ENCODE assay signal across 18 cellular contexts in genomic region chr22:28435960-28436359, GRCh38.
DNase-seq lines count a peak whose midpoint lies in the region; ATAC-seq, FAIRE-seq and TF ChIP-seq lines count a peak whose summit lies in the region.
"Had no signal": no experiment of that assay in that cellular context is flagged by ENCODE, and none has a peak within 500 bp of the region (broad histone marks: within the 10 kb centered on the region; RNA-seq: fewer than 3 reads in every experiment).

No MANE protein-coding gene starts in this region.

- DNase-seq in HepG2 (ENCODE audit: low spot score) (no peak), right lobe of liver (no peak), astrocyte (ENCODE audit: low read depth) (peak; percentile 25), keratinocyte (ENCODE audit: low read depth, low spot score) (peak; percentile 23), DMS79 (lab: John Stamatoyannopoulos, UW) (no peak), NCI-H2081 treated with DMSO at 0.1 percent for 48 hours (lab: John Stamatoyannopoulos, UW) (no peak), GM12892 (ENCODE audit: insufficient read length) (no peak)
- DNase-seq: BE2C; CD4-positive, alpha-beta T cell; DMS53; H9; NCI-H1694 treated with DMSO at 0.1 percent for 48 hours; NCI-H2107; NCI-H2227 treated with DMSO at 0.1 percent for 48 hours; NCI-H510A treated with DMSO at 0.1 percent for 48 hours; NCI-H774; SIG-M5 had no signal

- intact Hi-C loops in HepG2 (cut with micrococcal nuclease; ENCODE audit: unreplicated experiment): no loop called here
- intact Hi-C loops in right lobe of liver (cut with DNase I): no loop called here

- H3K4me3 Mint-ChIP-seq in astrocyte (ENCODE audit: unreplicated experiment): no peak overlapping the region
- H3K4me3 Mint-ChIP-seq: CD4-positive, alpha-beta T cell; H9 had no signal

- WGBS in HepG2 (ENCODE audit: low lambda C conversion rate): 99% methylated on average over 3 of the region's 3 CpGs
- 56% methylated on average over 3 of the region's 3 CpGs for WGBS in right lobe of liver (ENCODE audit: insufficient coverage, low coverage, low lambda C conversion rate, missing lambda C conversion rate)

- H3K4me2 ChIP-seq in HepG2 (ENCODE audit: low read depth, low read length): no peak overlapping the region
- no peak overlapping the region for H3K4me2 ChIP-seq in astrocyte (ENCODE audit: low read length)
- H3K4me2 ChIP-seq in keratinocyte (ENCODE audit: control insufficient read depth, extremely low read depth, insufficient read depth, low read depth, low read length): peak overlapping the region; percentile 22

- H3K27me3 ChIP-seq in HepG2 (ENCODE audit: control insufficient read depth in 1 of 2, insufficient read depth in 2 of 2, low read length in 2 of 2): no peaks in the 10 kb centered on the region; a peak in 1 of 5 replicates
- no peaks in the 10 kb centered on the region for H3K27me3 ChIP-seq in right lobe of liver
- no peaks in the 10 kb centered on the region for H3K27me3 ChIP-seq in astrocyte (ENCODE audit: insufficient read depth, low read length)
- no peaks in the 10 kb centered on the region for H3K27me3 ChIP-seq in keratinocyte (ENCODE audit: control insufficient read depth, extremely low read depth, insufficient read depth, low read length)
- H3K27me3 ChIP-seq: BE2C had no signal

- BruUV-seq in HepG2 (replicated peaks; lab: Mats Ljungman, UMichigan): no TSS peak

- CTCF ChIA-PET in HepG2 (lab: Yijun Ruan, JAX; ENCODE audit: low intra/inter-chr PET ratio, low total read pairs): no interaction called here

- no peak for ATAC-seq in HepG2
- ATAC-seq in right lobe of liver: no peak
- ATAC-seq in GM21390 (IDR thresholded peaks at IDR 0.05; ENCODE audit: unreplicated experiment): no peak

- H3K9ac ChIP-seq in HepG2 (ENCODE audit: insufficient read depth, low read depth, low read length) (no peak overlapping the region), astrocyte (ENCODE audit: low read length) (no peak overlapping the region), keratinocyte (ENCODE audit: control insufficient read depth, extremely low read depth, insufficient read depth, low read length) (no peak overlapping the region)

- no peak for FAIRE-seq in HepG2 (lab: Jason Lieb, UNC)
- FAIRE-seq in astrocyte (lab: Jason Lieb, UNC): no peak
- FAIRE-seq in keratinocyte (lab: Jason Lieb, UNC): peak; percentile 74
- FAIRE-seq in GM12892 (lab: Jason Lieb, UNC): no peak

- no peak for TF ChIP-seq CTCF in HepG2 (CRISPR knock-in tag; IDR thresholded peaks at IDR 0.05)
- TF ChIP-seq CTCF in right lobe of liver (IDR thresholded peaks at IDR 0.05): no peak
- TF ChIP-seq CTCF in astrocyte (IDR thresholded peaks at IDR 0.05; ENCODE audit: insufficient read depth, low read depth, low read length): no peak
- no peak for TF ChIP-seq CTCF in keratinocyte (optimal IDR thresholded peaks at IDR 0.05 in 1 of 3, IDR thresholded peaks at IDR 0.05 in 1 of 3, conservative IDR thresholded peaks at IDR 0.05 in 1 of 3; ENCODE audit: extremely low read depth in 1 of 3, insufficient read depth in 2 of 3, low read length in 3 of 3)

- H3K27ac ChIP-seq in HepG2 (ENCODE audit: extremely low read length, insufficient read depth, low read length): no peak overlapping the region
- no peak overlapping the region for H3K27ac ChIP-seq in right lobe of liver
- H3K27ac ChIP-seq in astrocyte (ENCODE audit: low read depth, low read length): no peak overlapping the region
- no peak overlapping the region for H3K27ac ChIP-seq in keratinocyte (ENCODE audit: control insufficient read depth, insufficient read depth, low read length)

- TF ChIP-seq POLR2A in HepG2 (IDR thresholded peaks at IDR 0.05; ENCODE audit: insufficient read depth in 1 of 2, low read depth in 2 of 2, low read length in 2 of 2) (no peak), right lobe of liver (IDR thresholded peaks at IDR 0.05) (no peak), GM12892 (IDR thresholded peaks at IDR 0.05; ENCODE audit: low read depth, low read length) (no peak)

- dilution Hi-C loops in keratinocyte (cut with MboI; ENCODE audit: extremely low pct_ligation_motif_present, low sequenced_read_pairs): no loop called here

- H2AFZ ChIP-seq in HepG2 (ENCODE audit: low read length) (no peak overlapping the region), astrocyte (ENCODE audit: low read depth, low read length) (no peak overlapping the region), keratinocyte (ENCODE audit: control insufficient read depth, low read length) (no peak overlapping the region)

- H3K4me1 ChIP-seq in HepG2 (ENCODE audit: insufficient read depth, low read length) (peaks cover 4% of the 10 kb centered on the region), right lobe of liver (peaks cover 0 to 12% (median 5%) of the 10 kb centered on the region in 4 donors), astrocyte (ENCODE audit: insufficient read depth, low read length) (no peaks in the 10 kb centered on the region), keratinocyte (ENCODE audit: control insufficient read depth, extremely low read depth, insufficient read depth, low read length) (peaks cover 18% of the 10 kb centered on the region)

- H3K9me3 Mint-ChIP-seq in astrocyte (ENCODE audit: unreplicated experiment): no peaks in the 10 kb centered on the region
- H3K9me3 Mint-ChIP-seq: CD4-positive, alpha-beta T cell; H9 had no signal

- H3K4me3 ChIP-seq in HepG2 (replicated peaks in 1 of 3; ENCODE audit: insufficient read depth in 1 of 3, low read depth in 2 of 3, low read length in 3 of 3) (no peak overlapping the region), right lobe of liver (no peak overlapping the region), astrocyte (ENCODE audit: insufficient read depth, low read depth, low read length) (no peak overlapping the region), keratinocyte (ENCODE audit: control insufficient read depth in 2 of 3, extremely low read depth in 1 of 3, insufficient read depth in 2 of 3, low read depth in 1 of 3, low read length in 3 of 3) (no peak overlapping the region)

- H3K36me3 Mint-ChIP-seq in astrocyte (ENCODE audit: low read depth, unreplicated experiment): no peaks in the 10 kb centered on the region

- H4K20me1 ChIP-seq in HepG2 (ENCODE audit: insufficient read depth, low read length) (peaks cover 5% of the 10 kb centered on the region; the same call in 1 of the 2 replicates), astrocyte (ENCODE audit: insufficient read depth, low read length) (no peaks in the 10 kb centered on the region), keratinocyte (ENCODE audit: control insufficient read depth, extremely low read depth, insufficient read depth, low read length) (no peaks in the 10 kb centered on the region)

- no peak for TF ChIP-seq RAD21 in HepG2 (CRISPR knock-in tag; IDR thresholded peaks at IDR 0.05)

- POLR2A ChIA-PET in HepG2 (lab: Yijun Ruan, JAX): no interaction called here

- no peaks in the 10 kb centered on the region for H3K9me1 ChIP-seq in keratinocyte (ENCODE audit: control insufficient read depth, extremely low read depth, insufficient read depth, low read length)

- no peak overlapping the region for H3K27ac Mint-ChIP-seq in astrocyte (ENCODE audit: unreplicated experiment)
- H3K27ac Mint-ChIP-seq: CD4-positive, alpha-beta T cell; H9 had no signal

- TF ChIP-seq EP300 in HepG2 (IDR thresholded peaks at IDR 0.05; ENCODE audit: low read depth in 2 of 2, low read length in 2 of 2): no peak
- TF ChIP-seq EP300 in HepG2 (CRISPR knock-in tag; IDR thresholded peaks at IDR 0.05; ENCODE audit: borderline replicate concordance): no peak

- H3K36me3 ChIP-seq in HepG2 (replicated peaks in 1 of 2; ENCODE audit: control insufficient read depth in 1 of 2, insufficient read depth in 2 of 2, low read length in 2 of 2) (no peaks in the 10 kb centered on the region), right lobe of liver (no peaks in the 10 kb centered on the region), astrocyte (ENCODE audit: insufficient read depth, low read length) (no peaks in the 10 kb centered on the region), keratinocyte (ENCODE audit: control insufficient read depth in 2 of 2, extremely low read depth in 1 of 2, insufficient read depth in 2 of 2, low read length in 2 of 2) (no peaks in the 10 kb centered on the region)
- H3K36me3 ChIP-seq: BE2C had no signal

- peaks cover 3% of the 10 kb centered on the region for H3K79me2 ChIP-seq in HepG2 (ENCODE audit: insufficient read depth, low read length)
- H3K79me2 ChIP-seq in astrocyte (ENCODE audit: insufficient read depth, low read length): no peaks in the 10 kb centered on the region
- H3K79me2 ChIP-seq in keratinocyte (ENCODE audit: control insufficient read depth, insufficient read depth, low read length): no peaks in the 10 kb centered on the region

- H3K27me3 Mint-ChIP-seq in astrocyte (ENCODE audit: low read depth, unreplicated experiment): no peaks in the 10 kb centered on the region
- H3K27me3 Mint-ChIP-seq: CD4-positive, alpha-beta T cell had no signal

- H3K4me1 Mint-ChIP-seq in astrocyte (ENCODE audit: low read depth, unreplicated experiment): peaks cover 8% of the 10 kb centered on the region

- in situ Hi-C loops in HepG2 (cut with HindIII; ENCODE audit: extremely low pct_ligation_motif_present, low pct_unique_long_range_greater_than_20kb): no loop called here

- H3K9me3 ChIP-seq in HepG2 (ENCODE audit: low read length) (no peaks in the 10 kb centered on the region), right lobe of liver (no peaks in the 10 kb centered on the region), astrocyte (ENCODE audit: insufficient read depth, low read depth, low read length) (no peaks in the 10 kb centered on the region), keratinocyte (ENCODE audit: control insufficient read depth, low read depth, low read length) (no peaks in the 10 kb centered on the region)
- H3K9me3 ChIP-seq: BE2C had no signal

TF ChIP-seq in HepG2, 621 proteins besides CTCF, POLR2A, EP300 and RAD21:
- peak; percentile 81 for TF ChIP-seq MAFF (IDR thresholded peaks at IDR 0.05; ENCODE audit: low read depth, low read length)
- TF ChIP-seq MAFK (conservative IDR thresholded peaks at IDR 0.05 in 1 of 2, IDR thresholded peaks at IDR 0.05 in 1 of 2; ENCODE audit: low read length in 2 of 2): peak; percentile 64 to 90
- TF ChIP-seq ARHGAP35 (CRISPR knock-in tag; IDR thresholded peaks at IDR 0.05; ENCODE audit: borderline replicate concordance): no peak

Comparison
In these comparisons a context has a peak if more than half of its experiments do, and no peak if none do; other contexts are left out.
1. DNase-seq: peak in astrocyte (single experiment) and keratinocyte (single experiment); none in HepG2 (single experiment), right lobe of liver (0 of 3), DMS79 (single experiment), NCI-H2081 treated with DMSO at 0.1 percent for 48 hours (single experiment) and GM12892 (single experiment).